In genomic region chr16:73026754-73027654, GRCh38 we compare ENCODE assay signal across 9 cellular contexts.
"Had no signal": no experiment of that assay in that cellular context is flagged by ENCODE, and none has a peak within 500 bp of the region (broad histone marks: within the 10 kb centered on the region; RNA-seq: fewer than 3 reads in every experiment).

No MANE protein-coding gene starts in this region.

- H3K27ac ChIP-seq: vagina had no signal

- H3K9me3 ChIP-seq: thyroid gland, vagina had no signal

- H3K36me3 ChIP-seq: thyroid gland, vagina had no signal

- DNase-seq: activated CD4-positive, alpha-beta T cell treated with anti-CD3 and anti-CD28 coated beads, Interleukin-2, amount 10 ng/mL, durations not matched to agents 7 days and 5 days; activated CD8-positive, alpha-beta memory T cell treated with anti-CD3 and anti-CD28 coated beads for 24 hours; activated naive CD4-positive, alpha-beta T cell; activated naive CD8-positive, alpha-beta T cell treated with anti-CD3 and anti-CD28 coated beads, Interleukin-2, amount 10 ng/mL, durations not matched to agents 7 days and 5 days; stimulated activated CD4-positive, alpha-beta T cell treated with anti-CD3 and anti-CD28 coated beads, Interleukin-2, amount 100 ng/mL, for 48 hours; stimulated activated naive B cell treated with anti-CD40 and anti-IgM and Interleukin-4, amounts not matched to agents 10 μg/mL and 1 μg/mL and 100 μg/mL, for 72 hours; thyroid gland had no signal

- H3K27me3 ChIP-seq: thyroid gland, vagina had no signal

- ATAC-seq: natural killer cell treated with Interleukin-12 subunit alpha and Interleukin-12 subunit beta and Interleukin-15 and Interleukin-18, amount 100 ng/mL, for 72 hours; stimulated activated naive B cell treated with anti-CD40 and anti-IgM and Interleukin-4, amounts not matched to agents 10 μg/mL and 1 μg/mL and 100 μg/mL, for 72 hours had no signal

- H3K4me3 ChIP-seq: thyroid gland, vagina had no signal
